23 cellular contexts compared by ENCODE assay signal in the genomic region with DNA sequence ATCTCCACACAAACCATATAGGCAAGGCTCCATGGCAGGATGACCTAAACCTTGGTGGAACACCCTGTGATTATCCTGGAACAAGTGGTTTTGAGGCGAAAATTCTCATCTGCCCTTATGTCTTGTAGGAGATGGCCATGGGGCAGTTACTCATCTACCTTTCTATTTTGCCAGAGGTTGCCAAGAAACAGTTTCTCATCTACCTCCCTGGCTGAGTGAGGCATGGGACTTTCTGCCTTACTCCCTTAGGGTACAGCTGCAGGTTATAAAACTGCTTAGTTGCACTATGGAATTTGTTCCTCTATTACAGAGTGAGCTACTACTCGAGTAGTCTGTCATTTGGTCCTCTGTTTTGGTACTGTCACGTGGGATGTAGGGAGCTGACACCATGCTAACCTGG. TPM values are rescaled to one million over a fixed set of nuclear protein-coding genes. Genes with fewer than 3 reads are reported as not detected.
DNase-seq lines count a peak whose midpoint lies in the region; FAIRE-seq and TF ChIP-seq lines count a peak whose summit lies in the region.
"Had no signal": no experiment of that assay in that cellular context is flagged by ENCODE, and none has a peak within 500 bp of the region (broad histone marks: within the 10 kb centered on the region; RNA-seq: fewer than 3 reads in every experiment).

No MANE protein-coding gene starts in this region.

- H3K27me3 Mint-ChIP-seq in activated CD4-positive, alpha-beta T cell treated with anti-CD3 and anti-CD28 coated beads, Interleukin-2, amount 10 ng/mL, durations not matched to agents 24 days and 14 days = no peaks in the 10 kb centered on the region
- H3K27me3 Mint-ChIP-seq: CD4-positive, alpha-beta T cell had no signal

- peaks cover 47% of the 10 kb centered on the region for H3K36me3 Mint-ChIP-seq in activated CD4-positive, alpha-beta T cell treated with anti-CD3 and anti-CD28 coated beads, Interleukin-2, amount 10 ng/mL, durations not matched to agents 24 days and 14 days (ENCODE audit: low read depth)

- H3K79me2 ChIP-seq in mammary epithelial cell (ENCODE audit: insufficient read depth, low read length) (peaks cover 10% of the 10 kb centered on the region), keratinocyte (ENCODE audit: control insufficient read depth, insufficient read depth, low read length) (peaks cover 2% of the 10 kb centered on the region), smooth muscle cell (ENCODE audit: low read depth) (peaks cover 8% of the 10 kb centered on the region)

- TF ChIP-seq CTCF in mammary epithelial cell (conservative IDR thresholded peaks at IDR 0.05 in 1 of 2, IDR thresholded peaks at IDR 0.05 in 1 of 2; ENCODE audit: extremely low read depth in 1 of 2, insufficient read depth in 1 of 2, low read depth in 1 of 2, low read length in 2 of 2) = no peak
- no peak for TF ChIP-seq CTCF in breast epithelium (IDR thresholded peaks at IDR 0.05)
- no peak for TF ChIP-seq CTCF in bronchial epithelial cell (IDR thresholded peaks at IDR 0.05; ENCODE audit: insufficient read depth, low read length, severe bottlenecking)
- TF ChIP-seq CTCF in keratinocyte (optimal IDR thresholded peaks at IDR 0.05 in 1 of 3, IDR thresholded peaks at IDR 0.05 in 1 of 3, conservative IDR thresholded peaks at IDR 0.05 in 1 of 3; ENCODE audit: extremely low read depth in 1 of 3, insufficient read depth in 2 of 3, low read length in 3 of 3) = no peak
- TF ChIP-seq CTCF in smooth muscle cell (IDR thresholded peaks at IDR 0.05; ENCODE audit: borderline replicate concordance, insufficient read depth, poor library complexity, severe bottlenecking) = no peak

- H3K4me1 ChIP-seq in mammary epithelial cell (ENCODE audit: insufficient read depth, low read length) = peaks cover 13% of the 10 kb centered on the region
- no peaks in the 10 kb centered on the region for H3K4me1 ChIP-seq in breast epithelium
- peaks cover 15% of the 10 kb centered on the region for H3K4me1 ChIP-seq in keratinocyte (ENCODE audit: control insufficient read depth, extremely low read depth, insufficient read depth, low read length)
- no peaks in the 10 kb centered on the region for H3K4me1 ChIP-seq in smooth muscle cell (ENCODE audit: low read depth)
- H3K4me1 ChIP-seq: A549 had no signal

- no peaks in the 10 kb centered on the region for H3F3A ChIP-seq in smooth muscle cell (ENCODE audit: low read depth)

- intact Hi-C loops in mammary epithelial cell (cut with micrococcal nuclease) (no loop called here), breast epithelium (cut with DNase I; ENCODE audit: low total_unique reads) (no loop called here)
- intact Hi-C loops in activated CD4-positive, alpha-beta T cell treated with anti-CD3 and anti-CD28 coated beads, Interleukin-2, amount 10 ng/mL, durations not matched to agents 24 days and 14 days (cut with micrococcal nuclease) = no loop called here

- H3K9me3 ChIP-seq in mammary epithelial cell (replicated peaks; ENCODE audit: insufficient read depth, low read length) (no peaks in the 10 kb centered on the region), breast epithelium (no peaks in the 10 kb centered on the region), keratinocyte (ENCODE audit: control insufficient read depth, low read depth, low read length) (no peaks in the 10 kb centered on the region), smooth muscle cell (replicated peaks; ENCODE audit: low read depth) (no peaks in the 10 kb centered on the region)
- H3K9me3 ChIP-seq: A549 had no signal

- no peak overlapping the region for H3K4me3 Mint-ChIP-seq in activated CD4-positive, alpha-beta T cell treated with anti-CD3 and anti-CD28 coated beads, Interleukin-2, amount 10 ng/mL, durations not matched to agents 24 days and 14 days
- H3K4me3 Mint-ChIP-seq: CD4-positive, alpha-beta T cell; HFFc6 had no signal

- no TSS peak for BruUV-seq in mammary epithelial cell (replicated peaks; lab: Mats Ljungman, UMichigan)

- in situ Hi-C loops in mammary epithelial cell (cut with MboI; ENCODE audit: low sequenced_read_pairs in 2 of 2) = no loop called here

- CTCF ChIA-PET in mammary epithelial cell (lab: Charles Lee; ENCODE audit: low non-redundant PET) = no interaction called here

- H3K4me2 ChIP-seq in mammary epithelial cell (ENCODE audit: insufficient read depth, low read depth, low read length) = no peak overlapping the region
- H3K4me2 ChIP-seq in keratinocyte (ENCODE audit: control insufficient read depth, extremely low read depth, insufficient read depth, low read depth, low read length) = no peak overlapping the region
- no peak overlapping the region for H3K4me2 ChIP-seq in smooth muscle cell
- H3K4me2 ChIP-seq: A549 had no signal

- whole genome bisulfite sequencing in mammary epithelial cell (ENCODE audit: low coverage, missing lambda C conversion rate) = 79% methylated on average over 3 of the region's 3 CpGs
- WGBS in smooth muscle cell (ENCODE audit: low lambda C conversion rate) = 85% methylated on average over 3 of the region's 3 CpGs

- H3K4me1 Mint-ChIP-seq in activated CD4-positive, alpha-beta T cell treated with anti-CD3 and anti-CD28 coated beads, Interleukin-2, amount 10 ng/mL, durations not matched to agents 24 days and 14 days = no peaks in the 10 kb centered on the region

- dilution Hi-C loops in mammary epithelial cell (cut with HindIII; ENCODE audit: low sequenced_read_pairs) = no loop called here
- dilution Hi-C loops in keratinocyte (cut with MboI; ENCODE audit: extremely low pct_ligation_motif_present, low sequenced_read_pairs) = no loop called here

- no peak for FAIRE-seq in bronchial epithelial cell (lab: Jason Lieb, UNC)
- FAIRE-seq in keratinocyte (lab: Jason Lieb, UNC) = peak; percentile 5
- FAIRE-seq: A549, GM12892, GM18507 had no signal

- no peak overlapping the region for H3K27ac ChIP-seq in mammary epithelial cell (ENCODE audit: insufficient read depth, low read depth, low read length)
- no peak overlapping the region for H3K27ac ChIP-seq in breast epithelium
- no peak overlapping the region for H3K27ac ChIP-seq in keratinocyte (ENCODE audit: control insufficient read depth, insufficient read depth, low read length)
- peak overlapping the region; percentile 67 for H3K27ac ChIP-seq in smooth muscle cell (ENCODE audit: low read depth)
- no peak overlapping the region for H3K27ac ChIP-seq in caudate nucleus (ENCODE audit: low read depth, low read length)
- H3K27ac ChIP-seq: 22Rv1, A549, C4-2B had no signal

- no peaks in the 10 kb centered on the region for H4K20me1 ChIP-seq in mammary epithelial cell (ENCODE audit: insufficient read depth, low read length)
- H4K20me1 ChIP-seq in keratinocyte (ENCODE audit: control insufficient read depth, extremely low read depth, insufficient read depth, low read length) = no peaks in the 10 kb centered on the region
- peaks cover 3% of the 10 kb centered on the region for H4K20me1 ChIP-seq in smooth muscle cell (ENCODE audit: low read depth)

- no peak for TF ChIP-seq POLR2A in breast epithelium (IDR thresholded peaks at IDR 0.05)

- H3K36me3 ChIP-seq in mammary epithelial cell (ENCODE audit: insufficient read depth, low read length) (peaks cover 13% of the 10 kb centered on the region), breast epithelium (no peaks in the 10 kb centered on the region), bronchial epithelial cell (ENCODE audit: control insufficient read depth, insufficient read depth, low read length) (peaks cover 7% of the 10 kb centered on the region), keratinocyte (ENCODE audit: control insufficient read depth in 2 of 2, extremely low read depth in 1 of 2, insufficient read depth in 2 of 2, low read length in 2 of 2) (peaks cover 4 to 8% of the 10 kb centered on the region in 2 experiments), smooth muscle cell (ENCODE audit: low read depth) (no peaks in the 10 kb centered on the region)

- H2AFZ ChIP-seq in mammary epithelial cell (ENCODE audit: low read depth, low read length) (no peak overlapping the region), keratinocyte (ENCODE audit: control insufficient read depth, low read length) (no peak overlapping the region), smooth muscle cell (ENCODE audit: low read depth) (no peak overlapping the region)

- H3K27me3 ChIP-seq in mammary epithelial cell (ENCODE audit: insufficient read depth, low read length) = no peaks in the 10 kb centered on the region
- no peaks in the 10 kb centered on the region for H3K27me3 ChIP-seq in breast epithelium
- no peaks in the 10 kb centered on the region for H3K27me3 ChIP-seq in bronchial epithelial cell (ENCODE audit: control insufficient read depth, insufficient read depth, low read length)
- H3K27me3 ChIP-seq in keratinocyte (ENCODE audit: control insufficient read depth, extremely low read depth, insufficient read depth, low read length) = no peaks in the 10 kb centered on the region
- no peaks in the 10 kb centered on the region for H3K27me3 ChIP-seq in smooth muscle cell (ENCODE audit: low read depth)

- peaks cover 3% of the 10 kb centered on the region for H3K9me3 Mint-ChIP-seq in activated CD4-positive, alpha-beta T cell treated with anti-CD3 and anti-CD28 coated beads, Interleukin-2, amount 10 ng/mL, durations not matched to agents 24 days and 14 days
- H3K9me3 Mint-ChIP-seq: CD4-positive, alpha-beta T cell; HFFc6 had no signal

- no peak overlapping the region for H3K27ac Mint-ChIP-seq in activated CD4-positive, alpha-beta T cell treated with anti-CD3 and anti-CD28 coated beads, Interleukin-2, amount 10 ng/mL, durations not matched to agents 24 days and 14 days
- H3K27ac Mint-ChIP-seq: CD4-positive, alpha-beta T cell; HFFc6 had no signal

- H3K9ac ChIP-seq in mammary epithelial cell (ENCODE audit: insufficient read depth, low read length) (no peak overlapping the region), keratinocyte (ENCODE audit: control insufficient read depth, extremely low read depth, insufficient read depth, low read length) (no peak overlapping the region), smooth muscle cell (ENCODE audit: low read depth) (no peak overlapping the region)

- DNase-seq in mammary epithelial cell = peak; percentile 83
- no peak for DNase-seq in breast epithelium (ENCODE audit: low spot score in 2 of 2)
- DNase-seq in bronchial epithelial cell (ENCODE audit: low read depth) = peak; percentile 43
- no peak for DNase-seq in keratinocyte (ENCODE audit: low read depth, low spot score)
- no peak for DNase-seq in smooth muscle cell (lab: John Stamatoyannopoulos, UW; ENCODE audit: unreplicated experiment)
- DNase-seq in GM19238 (ENCODE audit: insufficient read length, low spot score) = no peak
- no peak for DNase-seq in caudate nucleus (lab: John Stamatoyannopoulos, UW)
- no peak for DNase-seq in activated CD4-positive, alpha-beta T cell treated with anti-CD3 and anti-CD28 coated beads, Interleukin-2, amount 10 ng/mL, durations not matched to agents 24 days and 14 days
- DNase-seq: AML-193; CD4-positive, alpha-beta T cell; DMS153; DMS79; GDM1; GOT3; H7; HFFc6 had no signal

- H3K4me3 ChIP-seq in mammary epithelial cell (replicated peaks in 1 of 3; ENCODE audit: insufficient read depth in 1 of 3, low read depth in 2 of 3, low read length in 3 of 3) (no peak overlapping the region), breast epithelium (no peak overlapping the region), bronchial epithelial cell (ENCODE audit: low read depth, low read length) (no peak overlapping the region), keratinocyte (ENCODE audit: control insufficient read depth in 2 of 3, extremely low read depth in 1 of 3, insufficient read depth in 2 of 3, low read depth in 1 of 3, low read length in 3 of 3) (no peak overlapping the region), smooth muscle cell (no peak overlapping the region)
- H3K4me3 ChIP-seq: A549 had no signal

- no peaks in the 10 kb centered on the region for H3K9me1 ChIP-seq in keratinocyte (ENCODE audit: control insufficient read depth, extremely low read depth, insufficient read depth, low read length)

RNA-seq across cellular contexts. Expression of a gene that starts 31.3 kb away (rescaled TPM):
- total RNA-seq in mammary epithelial cell = not detected
- polyA plus RNA-seq in mammary epithelial cell = not detected
- not detected for polyA minus RNA-seq in mammary epithelial cell
- 1 to 10 TPM in 1 of 3 donors, not detected in 2; 8.8 TPM for total RNA-seq in breast epithelium
- total RNA-seq in bronchial epithelial cell = not detected in 2 replicates
- not detected in 3 replicates for polyA plus RNA-seq in keratinocyte
- polyA plus RNA-seq in keratinocyte (2011; ENCODE audit: low read depth) = not detected
- polyA plus RNA-seq in keratinocyte (2011; cell fraction: cytosol; rRNA removed) = not detected in 2 replicates
- not detected in 2 replicates for polyA plus RNA-seq in keratinocyte (2011; cell fraction: nucleus; rRNA removed)
- polyA plus RNA-seq in keratinocyte (2012; ENCODE audit: low replicate concordance) = not detected in 2 replicates
- not detected in 3 replicates for polyA minus RNA-seq in keratinocyte
- polyA minus RNA-seq in keratinocyte (2011; cell fraction: cytosol; rRNA and poly(A)+ RNA removed) = not detected
- not detected in 2 replicates for polyA minus RNA-seq in keratinocyte (2011; cell fraction: nucleus; rRNA and poly(A)+ RNA removed)
- total RNA-seq in smooth muscle cell = not detected in 2 replicates
- polyA plus RNA-seq in smooth muscle cell = not detected in 2 replicates
- total RNA-seq in activated CD4-positive, alpha-beta T cell treated with anti-CD3 and anti-CD28 coated beads, Interleukin-2, amount 10 ng/mL, durations not matched to agents 24 days and 14 days = not detected in 2 replicates
- total RNA-seq: CD4-positive, alpha-beta T cell; Daoy; H7; HFFc6 had no signal
- polyA plus RNA-seq: A549, BJ had no signal

RNA-seq across cellular contexts. Expression of a gene that starts 42.6 kb away (rescaled TPM):
- total RNA-seq in mammary epithelial cell (not detected), breast epithelium (not detected), bronchial epithelial cell (not detected in 2 replicates), smooth muscle cell (not detected in 2 replicates)
- polyA plus RNA-seq in mammary epithelial cell (not detected), keratinocyte (not detected in 3 replicates), smooth muscle cell (not detected in 2 replicates)
- polyA minus RNA-seq in mammary epithelial cell (not detected), keratinocyte (not detected in 3 replicates)
- polyA plus RNA-seq in keratinocyte (2011; ENCODE audit: low read depth) = not detected
- not detected in 2 replicates for polyA plus RNA-seq in keratinocyte (2011; cell fraction: cytosol; rRNA removed)
- polyA plus RNA-seq in keratinocyte (2011; cell fraction: nucleus; rRNA removed) = not detected in 2 replicates
- not detected in 2 replicates for polyA plus RNA-seq in keratinocyte (2012; ENCODE audit: low replicate concordance)
- not detected for polyA minus RNA-seq in keratinocyte (2011; cell fraction: cytosol; rRNA and poly(A)+ RNA removed)
- not detected in 2 replicates for polyA minus RNA-seq in keratinocyte (2011; cell fraction: nucleus; rRNA and poly(A)+ RNA removed)
- total RNA-seq in activated CD4-positive, alpha-beta T cell treated with anti-CD3 and anti-CD28 coated beads, Interleukin-2, amount 10 ng/mL, durations not matched to agents 24 days and 14 days = not detected in 2 replicates
- total RNA-seq: CD4-positive, alpha-beta T cell; Daoy; H7; HFFc6 had no signal
- polyA plus RNA-seq: BJ had no signal

Comparison
In these comparisons a context has a peak if more than half of its experiments do, and no peak if none do; other contexts are left out.
1. DNase-seq: peak in mammary epithelial cell (single experiment) and bronchial epithelial cell (single experiment); none in breast epithelium (0 of 2), keratinocyte (single experiment), smooth muscle cell (single experiment), GM19238 (single experiment), caudate nucleus (0 of 61) and activated CD4-positive, alpha-beta T cell treated with anti-CD3 and anti-CD28 coated beads, Interleukin-2, amount 10 ng/mL, durations not matched to agents 24 days and 14 days (single experiment).